In genomic region chr10:109987413-109987812, GRCh38 we compare ENCODE assay signal across 16 cellular contexts. TPM values are rescaled to one million over a fixed set of nuclear protein-coding genes. Genes with fewer than 3 reads are reported as not detected.
DNase-seq lines count a peak whose midpoint lies in the region; ATAC-seq, FAIRE-seq and TF ChIP-seq lines count a peak whose summit lies in the region.
"Had no signal": no experiment of that assay in that cellular context is flagged by ENCODE, and none has a peak within 500 bp of the region (broad histone marks: within the 10 kb centered on the region; RNA-seq: fewer than 3 reads in every experiment).

No MANE protein-coding gene starts in this region.

- no peaks in the 10 kb centered on the region for H4K20me1 ChIP-seq in GM23338 (replicated peaks; ENCODE audit: insufficient read depth)

- no peaks in the 10 kb centered on the region for H3K9me3 ChIP-seq in adipocyte (ENCODE audit: control insufficient read depth, low read length)
- H3K9me3 ChIP-seq in pancreas, result peaks cover 0 to 3% (median 0%) of the 10 kb centered on the region in 4 donors
- no peaks in the 10 kb centered on the region for H3K9me3 ChIP-seq in suprapubic skin
- H3K9me3 ChIP-seq: stomach had no signal

- TF ChIP-seq EP300 in suprapubic skin (IDR thresholded peaks at IDR 0.05), result no peak

- no peak overlapping the region for H3K9ac ChIP-seq in adipocyte (ENCODE audit: low read length)

- H3K27ac ChIP-seq in GM23338 (ENCODE audit: low read depth), result no peak overlapping the region
- H3K27ac ChIP-seq in pancreas, result peak overlapping the region in 1 of 4 donors; percentile 16
- H3K27ac ChIP-seq in suprapubic skin, result no peak overlapping the region
- H3K27ac ChIP-seq: stomach had no signal

- no peak overlapping the region for H2AFZ ChIP-seq in GM23338

- H3K79me2 ChIP-seq in GM23338 (replicated peaks; ENCODE audit: insufficient read depth), result no peaks in the 10 kb centered on the region

- H3K4me1 ChIP-seq in GM23338 (ENCODE audit: insufficient read depth) (no peaks in the 10 kb centered on the region), adipocyte (ENCODE audit: control insufficient read depth, insufficient read depth, low read length) (peaks cover 25% of the 10 kb centered on the region), pancreas (peaks cover 0 to 5% (median 0%) of the 10 kb centered on the region in 3 donors), suprapubic skin (peaks cover 7% of the 10 kb centered on the region)

- TF ChIP-seq CTCF in GM23338 (conservative IDR thresholded peaks at IDR 0.05; ENCODE audit: low read depth in 2 of 2), result no peak
- no peak for TF ChIP-seq CTCF in fibroblast of pulmonary artery (IDR thresholded peaks at IDR 0.05; ENCODE audit: low read length, missing control alignments)
- TF ChIP-seq CTCF in pancreas (IDR thresholded peaks at IDR 0.05), result no peak
- TF ChIP-seq CTCF in suprapubic skin (IDR thresholded peaks at IDR 0.05), result no peak

- TF ChIP-seq POLR2A in suprapubic skin (IDR thresholded peaks at IDR 0.05), result no peak

- no peak for FAIRE-seq in pancreas (lab: Jason Lieb, UNC)

- ATAC-seq in GM23338 (peak; percentile 76), pancreas (peak in 3 of 4 donors; percentile 56 to 87 (median 77)), GM21825 (IDR thresholded peaks at IDR 0.05; ENCODE audit: unreplicated experiment) (no peak)

- DNase-seq in GM23338 (ENCODE audit: low spot score), result no peak
- peak; percentile 82 for DNase-seq in adipocyte (ENCODE audit: low read depth)
- peak; percentile 84 for DNase-seq in fibroblast of pulmonary artery (ENCODE audit: low read depth)
- DNase-seq in pancreas, result no peak
- no peak for DNase-seq in NCI-H524 treated with DMSO at 0.1 percent for 48 hours (lab: John Stamatoyannopoulos, UW)
- DNase-seq in suprapubic skin (ENCODE audit: low spot score in 2 of 2), result no peak
- no peak for DNase-seq in mesenteric fat pad (ENCODE audit: low spot score)
- DNase-seq: activated CD4-positive, alpha-beta memory T cell treated with anti-CD3 and anti-CD28 coated beads, Interleukin-2, amount 10 ng/mL, durations not matched to agents 7 days and 5 days; activated effector memory CD4-positive, alpha-beta T cell treated with Interleukin-2 at 50 U/mL for 16 hours; GF-D8; NCI-H1417 treated with DMSO at 0.1 percent for 48 hours; retina; stomach had no signal

- H3K4me2 ChIP-seq in GM23338, result no peak overlapping the region

- intact Hi-C loops in pancreas (cut with DNase I), result no loop called here

- H3K27me3 ChIP-seq in GM23338 (ENCODE audit: insufficient read depth) (no peaks in the 10 kb centered on the region), adipocyte (replicated peaks; ENCODE audit: control insufficient read depth, insufficient read depth, low read length) (no peaks in the 10 kb centered on the region), pancreas (no peaks in the 10 kb centered on the region), suprapubic skin (no peaks in the 10 kb centered on the region)
- H3K27me3 ChIP-seq: stomach had no signal

- WGBS in pancreas, 2 donors, result 60 to 61% methylated on average over 2 of the region's 2 CpGs
- WGBS in suprapubic skin, result 69% methylated on average over 2 of the region's 2 CpGs

- peaks cover 3% of the 10 kb centered on the region; the same call in 2 of the 3 replicates for H3K4me1 Mint-ChIP-seq in GM23338
- H3K4me1 Mint-ChIP-seq: activated CD4-positive, alpha-beta memory T cell treated with anti-CD3 and anti-CD28 coated beads, Interleukin-2, amount 10 ng/mL, durations not matched to agents 7 days and 5 days; CD14-positive monocyte had no signal

- H3K4me3 Mint-ChIP-seq in GM23338, result no peak overlapping the region
- H3K4me3 Mint-ChIP-seq: activated CD4-positive, alpha-beta memory T cell treated with anti-CD3 and anti-CD28 coated beads, Interleukin-2, amount 10 ng/mL, durations not matched to agents 7 days and 5 days; CD14-positive monocyte; IgD-negative memory B cell had no signal

- no peaks in the 10 kb centered on the region for H3K27me3 Mint-ChIP-seq in GM23338 (ENCODE audit: insufficient read depth, low read depth, poor library complexity)

- H3K36me3 ChIP-seq in GM23338 (ENCODE audit: insufficient read depth) (no peaks in the 10 kb centered on the region), adipocyte (ENCODE audit: control insufficient read depth, insufficient read depth, low read length, severe bottlenecking) (no peaks in the 10 kb centered on the region), pancreas (no peaks in the 10 kb centered on the region), suprapubic skin (no peaks in the 10 kb centered on the region)
- H3K36me3 ChIP-seq: stomach had no signal

- no peaks in the 10 kb centered on the region for H3K9me2 ChIP-seq in GM23338 (ENCODE audit: insufficient read depth)

- H3F3A ChIP-seq in GM23338 (replicated peaks; ENCODE audit: low read depth), result no peaks in the 10 kb centered on the region

- H3K9me3 Mint-ChIP-seq in GM23338, result peaks cover 5% of the 10 kb centered on the region; the same call in 2 of the 3 replicates

- H3K4me3 ChIP-seq in GM23338 (no peak overlapping the region), adipocyte (ENCODE audit: low read length) (peak overlapping the region; percentile 39), fibroblast of pulmonary artery (replicated peaks; ENCODE audit: low read depth, low read length) (no peak overlapping the region), pancreas (no peak overlapping the region), suprapubic skin (no peak overlapping the region)
- H3K4me3 ChIP-seq: stomach had no signal

- H3K27ac Mint-ChIP-seq in GM23338, result no peak overlapping the region
- H3K27ac Mint-ChIP-seq: activated CD4-positive, alpha-beta memory T cell treated with anti-CD3 and anti-CD28 coated beads, Interleukin-2, amount 10 ng/mL, durations not matched to agents 7 days and 5 days; CD14-positive monocyte; IgD-negative memory B cell had no signal

- H3K36me3 Mint-ChIP-seq in GM23338 (ENCODE audit: low read depth), result no peaks in the 10 kb centered on the region
- H3K36me3 Mint-ChIP-seq: IgD-negative memory B cell had no signal

TF ChIP-seq in GM23338, 12 proteins besides CTCF, POLR2A, EP300 and RAD21 (continues in another document):
- TF ChIP-seq NANOG (IDR thresholded peaks at IDR 0.05; ENCODE audit: borderline replicate concordance) (no peak), ZNF114 (CRISPR knock-in tag; IDR thresholded peaks at IDR 0.05) (no peak), POLR2AphosphoS5 (IDR thresholded peaks at IDR 0.05; ENCODE audit: low read depth) (no peak), ETS1 (IDR thresholded peaks at IDR 0.05) (no peak), CREB1 (CRISPR knock-in tag; IDR thresholded peaks at IDR 0.05; ENCODE audit: low read depth) (no peak), EZH2phosphoT487 (IDR thresholded peaks at IDR 0.05; ENCODE audit: unreplicated experiment) (no peak), REST (IDR thresholded peaks at IDR 0.05; ENCODE audit: unreplicated experiment) (no peak), EZH2 (IDR thresholded peaks at IDR 0.05; ENCODE audit: low read depth, unreplicated experiment) (no peak)

RNA-seq across cellular contexts. Expression of gene ADD3, which starts 20.4 kb away (rescaled TPM):
- total RNA-seq in GM23338 (2014; rRNA removed; shearing (Covaris generic)), result 75.1 and 767 TPM in 2 replicates
- 57.0 and 68.5 TPM in 2 replicates for polyA plus RNA-seq in GM23338 (2016; fragmentation: Nextera tagmentation; extraction: Ambion mirVana)
- 10 to 100 TPM; 33.9 to 83.3 (median 49.9) TPM for total RNA-seq in pancreas
- polyA plus RNA-seq in pancreas, result 10 to 100 TPM; 31.9 to 44.7 TPM
- 100 to 1,000 TPM in 3 of 4 donors, 10 to 100 TPM in 1; 72.6 to 335 (median 279) TPM for total RNA-seq in suprapubic skin
- 89.6 TPM for total RNA-seq in mesenteric fat pad

Comparison
In these comparisons a context has a peak if more than half of its experiments do, and no peak if none do; other contexts are left out.
1. DNase-seq: peak in adipocyte (single experiment) and fibroblast of pulmonary artery (single experiment); none in GM23338 (single experiment), pancreas (0 of 6), NCI-H524 treated with DMSO at 0.1 percent for 48 hours (single experiment), suprapubic skin (0 of 2) and mesenteric fat pad (single experiment).